ENCODE assay signal across 30 cellular contexts in genomic region chr14:32825058-32825457, GRCh38.
"Had no signal": no experiment of that assay in that cellular context is flagged by ENCODE, and none has a peak within 500 bp of the region (broad histone marks: within the 10 kb centered on the region; RNA-seq: fewer than 3 reads in every experiment).

No MANE protein-coding gene starts in this region.

- H3K4me1 Mint-ChIP-seq: activated CD4-positive, alpha-beta T cell treated with anti-CD3 and anti-CD28 coated beads, Interleukin-2, amount 10 ng/mL, durations not matched to agents 24 days and 14 days; activated naive CD4-positive, alpha-beta T cell treated with anti-CD3 and anti-CD28 coated beads, Interleukin-2, amount 50 U/mL, for 24 hours; activated naive CD8-positive, alpha-beta T cell treated with anti-CD3 and anti-CD28 coated beads, Interleukin-2, amount 50 U/mL, for 24 hours; naive thymus-derived CD4-positive, alpha-beta T cell; stimulated activated memory B cell treated with anti-CD40 and anti-IgM and Interleukin-4, amounts not matched to agents 10 μg/mL and 1 μg/mL and 100 μg/mL, for 72 hours; T-helper 17 cell had no signal

- H3K27me3 Mint-ChIP-seq: activated CD4-positive, alpha-beta memory T cell treated with anti-CD3 and anti-CD28 coated beads for 36 hours; activated CD4-positive, alpha-beta T cell treated with anti-CD3 and anti-CD28 coated beads, Interleukin-2, amount 10 ng/mL, durations not matched to agents 24 days and 14 days; activated naive CD4-positive, alpha-beta T cell treated with anti-CD3 and anti-CD28 coated beads, Interleukin-2, amount 50 U/mL, for 24 hours; activated naive CD8-positive, alpha-beta T cell treated with anti-CD3 and anti-CD28 coated beads, Interleukin-2, amount 50 U/mL, for 24 hours; naive thymus-derived CD4-positive, alpha-beta T cell; stimulated activated memory B cell treated with anti-CD40 and anti-IgM and Interleukin-4, amounts not matched to agents 10 μg/mL and 1 μg/mL and 100 μg/mL, for 72 hours; T-helper 17 cell had no signal

- DNase-seq: activated CD4-positive, alpha-beta memory T cell treated with anti-CD3 and anti-CD28 coated beads for 36 hours; activated CD4-positive, alpha-beta T cell treated with anti-CD3 and anti-CD28 coated beads, Interleukin-2, amount 10 ng/mL, durations not matched to agents 24 days and 14 days; activated naive CD8-positive, alpha-beta T cell treated with anti-CD3 and anti-CD28 coated beads, Interleukin-2, amount 50 U/mL, for 24 hours; activated T-cell treated with anti-CD3 and anti-CD28 coated beads, Interleukin-2, amount 50 U/mL, for 4 hours; cerebellar nuclear complex; cortex of kidney; endodermal cell; foreskin keratinocyte; heart right ventricle; mammary epithelial cell; naive thymus-derived CD4-positive, alpha-beta T cell; sigmoid colon; small intestine; stimulated activated CD4-positive, alpha-beta T cell treated with anti-CD3 and anti-CD28 coated beads, Interleukin-4, amount 100 ng/mL, for 4 hours; stimulated activated CD8-positive, alpha-beta memory T cell treated with anti-CD3 and anti-CD28 coated beads, Interleukin-4, amount 100 ng/mL, for 48 hours; stomach; T-helper 17 cell; T1000; testis; transverse colon; WERI-Rb-1 had no signal

- H3K27me3 ChIP-seq: foreskin keratinocyte, heart right ventricle, neural progenitor cell, sigmoid colon, stomach, testis, transverse colon had no signal

- H3K4me3 ChIP-seq: heart right ventricle, neural progenitor cell, sigmoid colon, stomach, testis, transverse colon had no signal

- H3K36me3 Mint-ChIP-seq: activated CD4-positive, alpha-beta memory T cell treated with anti-CD3 and anti-CD28 coated beads for 36 hours; mesothelial cell of epicardium; stimulated activated memory B cell treated with anti-CD40 and anti-IgM and Interleukin-4, amounts not matched to agents 10 μg/mL and 1 μg/mL and 100 μg/mL, for 72 hours had no signal

- H3K27ac Mint-ChIP-seq: activated CD4-positive, alpha-beta memory T cell treated with anti-CD3 and anti-CD28 coated beads for 36 hours; activated CD4-positive, alpha-beta T cell treated with anti-CD3 and anti-CD28 coated beads, Interleukin-2, amount 10 ng/mL, durations not matched to agents 24 days and 14 days; activated naive CD4-positive, alpha-beta T cell treated with anti-CD3 and anti-CD28 coated beads, Interleukin-2, amount 50 U/mL, for 24 hours; activated naive CD8-positive, alpha-beta T cell treated with anti-CD3 and anti-CD28 coated beads, Interleukin-2, amount 50 U/mL, for 24 hours; activated T-helper 2 cell treated with anti-CD3 and anti-CD28 coated beads, Interferon-gamma antibody, Interleukin-2, Interleukin-4, amounts not matched to agents 10 μg/mL and 5 μg/mL and 100 μg/mL, durations not matched to agents 14 hours and 24 hours and 36 hours; endodermal cell; mesothelial cell of epicardium; naive thymus-derived CD4-positive, alpha-beta T cell; neural progenitor cell; progenitor cell of endocrine pancreas; stimulated activated memory B cell treated with anti-CD40 and anti-IgM and Interleukin-4, amounts not matched to agents 10 μg/mL and 1 μg/mL and 100 μg/mL, for 72 hours; T-helper 17 cell had no signal

- H3K9me3 Mint-ChIP-seq: activated CD4-positive, alpha-beta memory T cell treated with anti-CD3 and anti-CD28 coated beads for 36 hours; activated CD4-positive, alpha-beta T cell treated with anti-CD3 and anti-CD28 coated beads, Interleukin-2, amount 10 ng/mL, durations not matched to agents 24 days and 14 days; activated naive CD8-positive, alpha-beta T cell treated with anti-CD3 and anti-CD28 coated beads, Interleukin-2, amount 50 U/mL, for 24 hours; activated T-cell treated with anti-CD3 and anti-CD28 coated beads, Interleukin-2, amount 50 U/mL, for 4 hours; endodermal cell; mesothelial cell of epicardium; neural progenitor cell had no signal

- H3K27ac ChIP-seq: foreskin keratinocyte, heart right ventricle, neural progenitor cell, sigmoid colon, stomach, testis, transverse colon, WERI-Rb-1 had no signal

- H3K4me3 Mint-ChIP-seq: activated CD4-positive, alpha-beta memory T cell treated with anti-CD3 and anti-CD28 coated beads for 36 hours; activated CD4-positive, alpha-beta T cell treated with anti-CD3 and anti-CD28 coated beads, Interleukin-2, amount 10 ng/mL, durations not matched to agents 24 days and 14 days; activated naive CD4-positive, alpha-beta T cell treated with anti-CD3 and anti-CD28 coated beads, Interleukin-2, amount 50 U/mL, for 24 hours; activated naive CD8-positive, alpha-beta T cell treated with anti-CD3 and anti-CD28 coated beads, Interleukin-2, amount 50 U/mL, for 24 hours; activated T-cell treated with anti-CD3 and anti-CD28 coated beads, Interleukin-2, amount 50 U/mL, for 4 hours; endodermal cell; mesothelial cell of epicardium; naive thymus-derived CD4-positive, alpha-beta T cell; neural progenitor cell; stimulated activated memory B cell treated with anti-CD40 and anti-IgM and Interleukin-4, amounts not matched to agents 10 μg/mL and 1 μg/mL and 100 μg/mL, for 72 hours; T-helper 17 cell had no signal

- ATAC-seq: activated CD4-positive, CD25-positive, alpha-beta regulatory T cell treated with anti-CD3 and anti-CD28 coated beads, Interleukin-2, amount 50 U/mL, for 24 hours; activated naive CD8-positive, alpha-beta T cell treated with anti-CD3 and anti-CD28 coated beads, Interleukin-2, amount 50 U/mL, for 24 hours; activated T-cell treated with anti-CD3 and anti-CD28 coated beads, Interleukin-2, amount 50 U/mL, for 4 hours; esophagus mucosa; foreskin keratinocyte; naive thymus-derived CD4-positive, alpha-beta T cell; SK-N-SH treated with all-trans-retinoic acid at 6 μM for 48 hours; stimulated activated memory B cell treated with anti-CD40 and anti-IgM and Interleukin-4, amounts not matched to agents 10 μg/mL and 1 μg/mL and 100 μg/mL, for 72 hours; T-helper 17 cell had no signal
